ENCODE assay signal across 28 cellular contexts in genomic region chr19:40673377-40673776, GRCh38. TPM values are rescaled to one million over a fixed set of nuclear protein-coding genes. Genes with fewer than 3 reads are reported as not detected.
A peak's percentile ranks its signal among the peaks of the same experiment; 100 is the strongest.
DNase-seq lines count a peak whose midpoint lies in the region; ATAC-seq, FAIRE-seq and TF ChIP-seq lines count a peak whose summit lies in the region.
"Had no signal": no experiment of that assay in that cellular context is flagged by ENCODE, and none has a peak within 500 bp of the region (broad histone marks: within the 10 kb centered on the region; RNA-seq: fewer than 3 reads in every experiment).

No MANE protein-coding gene starts in this region.

- H3K27me3 Mint-ChIP-seq in WTC11 (ENCODE audit: low read depth) = no peaks in the 10 kb centered on the region
- H3K27me3 Mint-ChIP-seq: CD8-positive, alpha-beta memory T cell had no signal

- intact Hi-C loops in cardiac septum (cut with DNase I) = no loop called here
- intact Hi-C loops in Right ventricle myocardium inferior (cut with DNase I) = no loop called here

- no peak overlapping the region for H3K4me3 Mint-ChIP-seq in WTC11
- H3K4me3 Mint-ChIP-seq: CD14-positive monocyte; CD8-positive, alpha-beta memory T cell had no signal

- no peak overlapping the region for H2AFZ ChIP-seq in osteoblast (ENCODE audit: low read length)
- H2AFZ ChIP-seq: PC-9 had no signal

- no peak overlapping the region for H3K27ac ChIP-seq in osteoblast (ENCODE audit: low read depth, low read length)
- H3K27ac ChIP-seq: HL-60, PC-9 had no signal

- POLR2A ChIA-PET in WTC11 (lab: Charles Lee) = interaction anchor here (0.6 kb wide), 1 partner anchor 33 kb away, joined by 3 read pairs; no protein-coding TSS in a partner anchor

- H3K79me2 ChIP-seq in osteoblast (ENCODE audit: insufficient read depth, low read length) = no peaks in the 10 kb centered on the region

- no peaks in the 10 kb centered on the region for H3K4me1 ChIP-seq in osteoblast (ENCODE audit: insufficient read depth, low read length)
- H3K4me1 ChIP-seq: BE2C, HAP-1 had no signal

- no peaks in the 10 kb centered on the region for H3K27me3 ChIP-seq in osteoblast (ENCODE audit: insufficient read depth, low read length)
- H3K27me3 ChIP-seq: BE2C had no signal

- no peak overlapping the region for H3K27ac Mint-ChIP-seq in WTC11
- H3K27ac Mint-ChIP-seq: CD14-positive monocyte; CD8-positive, alpha-beta memory T cell had no signal

- H3K9me3 Mint-ChIP-seq in WTC11 = no peaks in the 10 kb centered on the region

- CTCF ChIA-PET in WTC11 (lab: Charles Lee) = interaction anchor here (0.7 kb wide), 1 partner anchor 29 kb away, joined by 3 read pairs; no protein-coding TSS in a partner anchor

- FAIRE-seq in HTR-8/SVneo (lab: Jason Lieb, UNC) = no peak
- FAIRE-seq: GM12892 had no signal

- H3K4me1 Mint-ChIP-seq in WTC11 = no peaks in the 10 kb centered on the region
- H3K4me1 Mint-ChIP-seq: CD14-positive monocyte; CD8-positive, alpha-beta memory T cell had no signal

- DNase-seq in cardiac septum (ENCODE audit: low spot score) (peak; percentile 65), Right ventricle myocardium inferior (ENCODE audit: missing footprints) (no peak), islet precursor cell (peak; percentile 39), osteoblast (ENCODE audit: insufficient read length, low spot score, missing footprints) (peak; percentile 55), WTC11 (ENCODE audit: low spot score) (no peak), HTR-8/SVneo (ENCODE audit: insufficient read length, low spot score) (no peak)
- no peak for DNase-seq in activated CD4-positive, alpha-beta T cell treated with anti-CD3 and anti-CD28 coated beads, Interleukin-2, amount 50 U/mL, for 48 hours
- no peak for DNase-seq in activated naive CD4-positive, alpha-beta T cell (lab: John Stamatoyannopoulos, UW)
- DNase-seq: 8988T; ACHN; BE2C; Calu3; CD8-positive, alpha-beta memory T cell; GOT3; Kasumi-1; MM.1S; NCI-H1048; NCI-H1694; NCI-H2081; NCI-H2227 treated with DMSO at 0.1 percent for 48 hours; NCI-H526 treated with DMSO at 0.1 percent for 48 hours; PC-9; RPMI8226; SHP77 had no signal

- H3K9me3 ChIP-seq in osteoblast (ENCODE audit: low read depth, low read length) = no peaks in the 10 kb centered on the region
- H3K9me3 ChIP-seq: BE2C, HAP-1 had no signal

- H3K36me3 ChIP-seq in osteoblast (ENCODE audit: insufficient read depth, low read length) = peaks cover 97% of the 10 kb centered on the region

- H3K36me3 Mint-ChIP-seq in WTC11 = peaks cover 39% of the 10 kb centered on the region

- H3K4me3 ChIP-seq in osteoblast (ENCODE audit: insufficient read depth, low read length) = no peak overlapping the region
- H3K4me3 ChIP-seq: HAP-1, PC-9 had no signal

- no peak overlapping the region for H3K4me2 ChIP-seq in osteoblast (ENCODE audit: insufficient read depth, low read length)
- H3K4me2 ChIP-seq: PC-9 had no signal

- ATAC-seq in Right ventricle myocardium inferior (no peak), WTC11 (no peak)

- peaks cover 24% of the 10 kb centered on the region for H4K20me1 ChIP-seq in osteoblast (ENCODE audit: insufficient read depth, low read length)

- TF ChIP-seq CTCF in osteoblast (IDR thresholded peaks at IDR 0.05; ENCODE audit: extremely low read depth, low read depth, low read length) = no peak
- TF ChIP-seq CTCF in WTC11 (IDR thresholded peaks at IDR 0.05) = no peak

TF ChIP-seq in WTC11, 78 proteins besides CTCF, POLR2A, EP300 and RAD21:
- TF ChIP-seq, protein P1, sequence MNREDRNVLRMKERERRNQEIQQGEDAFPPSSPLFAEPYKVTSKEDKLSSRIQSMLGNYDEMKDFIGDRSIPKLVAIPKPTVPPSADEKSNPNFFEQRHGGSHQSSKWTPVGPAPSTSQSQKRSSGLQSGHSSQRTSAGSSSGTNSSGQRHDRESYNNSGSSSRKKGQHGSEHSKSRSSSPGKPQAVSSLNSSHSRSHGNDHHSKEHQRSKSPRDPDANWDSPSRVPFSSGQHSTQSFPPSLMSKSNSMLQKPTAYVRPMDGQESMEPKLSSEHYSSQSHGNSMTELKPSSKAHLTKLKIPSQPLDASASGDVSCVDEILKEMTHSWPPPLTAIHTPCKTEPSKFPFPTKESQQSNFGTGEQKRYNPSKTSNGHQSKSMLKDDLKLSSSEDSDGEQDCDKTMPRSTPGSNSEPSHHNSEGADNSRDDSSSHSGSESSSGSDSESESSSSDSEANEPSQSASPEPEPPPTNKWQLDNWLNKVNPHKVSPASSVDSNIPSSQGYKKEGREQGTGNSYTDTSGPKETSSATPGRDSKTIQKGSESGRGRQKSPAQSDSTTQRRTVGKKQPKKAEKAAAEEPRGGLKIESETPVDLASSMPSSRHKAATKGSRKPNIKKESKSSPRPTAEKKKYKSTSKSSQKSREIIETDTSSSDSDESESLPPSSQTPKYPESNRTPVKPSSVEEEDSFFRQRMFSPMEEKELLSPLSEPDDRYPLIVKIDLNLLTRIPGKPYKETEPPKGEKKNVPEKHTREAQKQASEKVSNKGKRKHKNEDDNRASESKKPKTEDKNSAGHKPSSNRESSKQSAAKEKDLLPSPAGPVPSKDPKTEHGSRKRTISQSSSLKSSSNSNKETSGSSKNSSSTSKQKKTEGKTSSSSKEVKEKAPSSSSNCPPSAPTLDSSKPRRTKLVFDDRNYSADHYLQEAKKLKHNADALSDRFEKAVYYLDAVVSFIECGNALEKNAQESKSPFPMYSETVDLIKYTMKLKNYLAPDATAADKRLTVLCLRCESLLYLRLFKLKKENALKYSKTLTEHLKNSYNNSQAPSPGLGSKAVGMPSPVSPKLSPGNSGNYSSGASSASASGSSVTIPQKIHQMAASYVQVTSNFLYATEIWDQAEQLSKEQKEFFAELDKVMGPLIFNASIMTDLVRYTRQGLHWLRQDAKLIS (CRISPR knock-in tag; IDR thresholded peaks at IDR 0.05; ENCODE audit: borderline replicate concordance) = no peak
- TF ChIP-seq IRF2 (CRISPR knock-in tag; IDR thresholded peaks at IDR 0.05; ENCODE audit: borderline replicate concordance, low read depth) = no peak
- TF ChIP-seq, protein P2, sequence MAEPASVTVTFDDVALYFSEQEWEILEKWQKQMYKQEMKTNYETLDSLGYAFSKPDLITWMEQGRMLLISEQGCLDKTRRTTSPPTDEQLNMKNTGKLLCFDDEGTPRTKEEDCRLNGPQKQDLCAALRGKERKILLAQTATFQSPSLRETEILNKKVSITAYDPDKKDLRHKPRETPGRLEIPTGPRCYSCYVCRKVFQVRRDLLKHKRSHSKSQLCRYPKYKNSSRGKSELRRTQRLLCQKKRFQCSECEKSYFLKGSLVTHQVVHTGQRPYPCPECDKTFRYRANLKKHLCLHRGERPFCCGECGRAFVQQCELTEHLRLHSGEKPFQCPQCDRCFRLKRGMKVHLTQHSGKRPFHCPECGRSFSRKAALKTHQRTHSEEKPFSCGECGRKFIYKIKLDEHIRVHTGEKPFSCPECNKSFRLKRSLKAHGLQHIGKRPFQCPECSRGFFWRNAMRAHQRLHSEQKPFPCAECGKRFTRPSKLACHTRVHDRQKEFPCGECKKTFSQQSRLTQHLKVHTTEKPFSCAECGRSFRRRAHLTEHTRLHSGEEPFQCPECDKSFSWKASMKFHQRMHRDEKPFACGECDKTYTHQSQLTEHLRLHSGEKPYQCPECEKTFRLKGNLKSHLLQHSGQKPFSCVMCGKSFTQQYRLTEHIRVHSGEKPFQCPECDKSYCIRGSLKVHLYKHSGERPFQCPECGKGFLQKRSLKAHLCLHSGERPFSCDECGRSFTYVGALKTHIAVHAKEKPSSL (CRISPR knock-in tag; conservative IDR thresholded peaks at IDR 0.05) = no peak
- TF ChIP-seq NR1H2 (CRISPR knock-in tag; IDR thresholded peaks at IDR 0.05) = no peak

RNA-seq across cellular contexts. Expression of gene NUMBL, which starts 17.1 kb away (rescaled TPM):
- total RNA-seq in cardiac septum (20.7 TPM), Right ventricle myocardium inferior (16.8 TPM), osteoblast (26.8 and 27.7 TPM in 2 replicates), WTC11 (2021) (30.3 to 38.6 TPM (median 34.9 TPM) in 3 replicates)

RNA-seq across cellular contexts. Expression of gene COQ8B, which starts 43.3 kb away (rescaled TPM):
- total RNA-seq in cardiac septum (18.1 TPM), Right ventricle myocardium inferior (37.4 TPM), osteoblast (32.9 and 34.2 TPM in 2 replicates), WTC11 (2021) (55.6 to 62.9 TPM (median 59.9 TPM) in 3 replicates)

RNA-seq across cellular contexts. Expression of gene ITPKC, which starts 43.5 kb away (rescaled TPM):
- total RNA-seq in cardiac septum = 10.0 TPM
- total RNA-seq in Right ventricle myocardium inferior = 12.6 TPM
- total RNA-seq in osteoblast = 9.8 and 10.0 TPM in 2 replicates
- 10.4 to 13.8 TPM (median 10.6 TPM) in 3 replicates for total RNA-seq in WTC11 (2021)

Comparison
In these comparisons a context has a peak if more than half of its experiments do, and no peak if none do; other contexts are left out.
1. DNase-seq: peak in cardiac septum (single experiment), islet precursor cell (single experiment) and osteoblast (single experiment); none in Right ventricle myocardium inferior (single experiment), activated CD4-positive, alpha-beta T cell treated with anti-CD3 and anti-CD28 coated beads, Interleukin-2, amount 50 U/mL, for 48 hours (0 of 2), WTC11 (single experiment), activated naive CD4-positive, alpha-beta T cell (0 of 4) and HTR-8/SVneo (single experiment).